ENCODE assay signal across 8 cellular contexts in the genomic region with DNA sequence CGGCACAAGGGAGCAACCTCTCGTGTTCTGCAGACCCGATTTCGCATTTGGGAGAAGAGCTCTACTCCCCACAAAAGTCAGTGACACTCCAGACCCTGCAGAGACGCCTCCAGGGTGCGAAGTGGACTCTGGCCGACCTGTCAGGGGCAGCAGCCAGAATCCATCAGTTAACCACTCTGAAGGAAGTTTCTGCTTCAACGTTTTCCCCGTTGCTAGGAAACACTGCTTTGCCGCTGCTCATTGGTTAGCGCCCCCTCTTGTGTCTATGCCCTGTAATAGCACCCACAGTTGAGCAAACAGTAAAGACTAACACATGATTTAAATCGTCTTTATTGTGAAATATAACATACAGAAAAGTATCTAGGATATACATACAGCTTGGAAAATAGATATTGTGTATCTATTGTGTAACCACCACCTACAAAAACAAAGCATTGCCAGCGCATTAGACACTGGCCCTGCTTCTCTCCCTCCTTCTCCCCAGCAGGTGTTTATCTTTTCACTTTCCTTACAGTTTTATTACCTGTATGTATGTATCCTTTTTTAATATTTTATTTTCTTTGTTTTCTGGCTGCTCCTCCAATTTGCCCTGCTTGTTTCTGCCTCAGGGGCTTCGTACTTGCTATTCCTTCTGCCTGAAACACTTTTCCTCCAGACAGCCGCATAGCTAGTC. TPM values are rescaled to one million over a fixed set of nuclear protein-coding genes. Genes with fewer than 3 reads are reported as not detected.
DNase-seq lines count a peak whose midpoint lies in the region; ATAC-seq, FAIRE-seq and TF ChIP-seq lines count a peak whose summit lies in the region.

No MANE protein-coding gene starts in this region.

- H3K4me3 Mint-ChIP-seq in activated B cell treated with CpG ODN at 0.5 μM for 24 hours, result peak overlapping the region; percentile 74

- peak; percentile 85 for FAIRE-seq in GM18507 (lab: Jason Lieb, UNC)

- H3K27me3 ChIP-seq in A673 (replicated peaks; ENCODE audit: insufficient read depth, low read depth, low read length, poor library complexity), result no peaks in the 10 kb centered on the region

- H3K27ac ChIP-seq in A673 (ENCODE audit: low read depth, low read length, poor library complexity, severe bottlenecking) (no peak overlapping the region), caudate nucleus (ENCODE audit: low read depth, low read length) (no peak overlapping the region)

- H3K36me3 Mint-ChIP-seq in activated B cell treated with CpG ODN at 0.5 μM for 24 hours (ENCODE audit: low read depth), result no peaks in the 10 kb centered on the region

- intact Hi-C loops in A673 (cut with micrococcal nuclease; ENCODE audit: unreplicated experiment), result no loop called here
- intact Hi-C loops in activated B cell treated with CpG ODN at 0.5 μM for 24 hours (cut with micrococcal nuclease), result loop anchor here (1.0 to 10.0 kb wide), 9 partner anchors 14 to 583 kb away; a partner anchor contains a TSS

- ATAC-seq in HG03108 (IDR thresholded peaks at IDR 0.05; ENCODE audit: unreplicated experiment), result peak; percentile 67
- ATAC-seq in activated B cell treated with CpG ODN at 0.5 μM for 24 hours (ENCODE audit: low read depth), result peak; percentile 99

- POLR2A ChIA-PET in A673 (lab: Charles Lee; ENCODE audit: low non-redundant PET), result no interaction called here
- POLR2A ChIA-PET in activated B cell treated with CpG ODN at 0.5 μM for 24 hours (lab: Charles Lee), result interaction anchor here (0.6 to 0.7 kb wide), 3 partner anchors 91 to 1103 kb away, joined by 3 to 9 read pairs (median 3); a partner anchor contains a TSS

- no peaks in the 10 kb centered on the region for H3K36me3 ChIP-seq in A673 (ENCODE audit: insufficient read depth, low read length, poor library complexity, severe bottlenecking)

- TF ChIP-seq CTCF in A673 (conservative IDR thresholded peaks at IDR 0.05; ENCODE audit: low read depth, low read length) (peak; percentile 94), activated B cell treated with CpG ODN at 0.5 μM for 24 hours (IDR thresholded peaks at IDR 0.05) (peak; percentile 93)

- H3K9me3 ChIP-seq in A673 (ENCODE audit: low read depth, low read length, poor library complexity, severe bottlenecking), result no peaks in the 10 kb centered on the region

- DNase-seq in A673 (ENCODE audit: low spot score) (peak; percentile 84), GM18507 (ENCODE audit: extremely low spot score, insufficient read length, low read depth) (peak; percentile 62), NCI-H2196 treated with DMSO at 0.1 percent for 48 hours (lab: John Stamatoyannopoulos, UW; ENCODE audit: unreplicated experiment) (peak; percentile 23), activated B cell treated with CpG ODN at 0.5 μM for 24 hours (peak; percentile 45), caudate nucleus (lab: John Stamatoyannopoulos, UW) (peak in 53 of 61 donors; percentile 7 to 83 (median 35)), kidney glomerular epithelial cell (lab: John Stamatoyannopoulos, UW) (peak; percentile 87)
- DNase-seq in stimulated activated CD4-positive, alpha-beta T cell treated with anti-CD3 and anti-CD28 coated beads, Interleukin-2, amount 100 ng/mL, for 24 hours, result peak; percentile 64 to 73

- H3K9me3 Mint-ChIP-seq in activated B cell treated with CpG ODN at 0.5 μM for 24 hours, result no peaks in the 10 kb centered on the region

- peaks cover 7% of the 10 kb centered on the region for H3K4me1 Mint-ChIP-seq in activated B cell treated with CpG ODN at 0.5 μM for 24 hours

- BruUV-seq in A673 (replicated peaks; lab: Mats Ljungman, UMichigan), result no TSS peak

- peak overlapping the region; percentile 69 for H3K27ac Mint-ChIP-seq in activated B cell treated with CpG ODN at 0.5 μM for 24 hours

- H3K4me1 ChIP-seq in A673 (ENCODE audit: insufficient read depth, low read length, poor library complexity, severe bottlenecking), result no peaks in the 10 kb centered on the region

- CTCF ChIA-PET in A673 (lab: Charles Lee) (interaction anchor here (0.6 kb wide), 1 partner anchor 497 kb away, joined by 7 read pairs; no protein-coding TSS in a partner anchor), activated B cell treated with CpG ODN at 0.5 μM for 24 hours (lab: Charles Lee) (interaction anchor here (0.6 to 2.4 kb wide), 10 partner anchors 9 to 585 kb away, joined by 3 to 6 read pairs (median 4); a partner anchor contains a TSS)

- peaks cover 3% of the 10 kb centered on the region for H3K27me3 Mint-ChIP-seq in activated B cell treated with CpG ODN at 0.5 μM for 24 hours

- H3K4me3 ChIP-seq in A673 (ENCODE audit: low read depth, low read length, poor library complexity, severe bottlenecking), result peak overlapping the region; percentile 23

RNA-seq across cellular contexts. Expression of a gene that starts 38.9 kb away (rescaled TPM):
- total RNA-seq in A673 (2021) (not detected in 2 replicates), activated B cell treated with CpG ODN at 0.5 μM for 24 hours (not detected in 2 replicates)

RNA-seq across cellular contexts. Expression of a gene that starts 56.2 kb away (rescaled TPM):
- total RNA-seq in A673 (2021) (127 and 130 TPM in 2 replicates), activated B cell treated with CpG ODN at 0.5 μM for 24 hours (89.9 and 103 TPM in 2 replicates)

Comparison
In these comparisons a context has a peak if more than half of its experiments do, and no peak if none do; other contexts are left out.
1. DNase-seq: peak in every context shown above with its lines; median percentile 87 in kidney glomerular epithelial cell; 84 in A673; 68 in stimulated activated CD4-positive, alpha-beta T cell treated with anti-CD3 and anti-CD28 coated beads, Interleukin-2, amount 100 ng/mL, for 24 hours; 62 in GM18507; 45 in activated B cell treated with CpG ODN at 0.5 μM for 24 hours; 35 in caudate nucleus; 23 in NCI-H2196 treated with DMSO at 0.1 percent for 48 hours.